Comparison of ENCODE assay signal across 20 cellular contexts in the genomic region with DNA sequence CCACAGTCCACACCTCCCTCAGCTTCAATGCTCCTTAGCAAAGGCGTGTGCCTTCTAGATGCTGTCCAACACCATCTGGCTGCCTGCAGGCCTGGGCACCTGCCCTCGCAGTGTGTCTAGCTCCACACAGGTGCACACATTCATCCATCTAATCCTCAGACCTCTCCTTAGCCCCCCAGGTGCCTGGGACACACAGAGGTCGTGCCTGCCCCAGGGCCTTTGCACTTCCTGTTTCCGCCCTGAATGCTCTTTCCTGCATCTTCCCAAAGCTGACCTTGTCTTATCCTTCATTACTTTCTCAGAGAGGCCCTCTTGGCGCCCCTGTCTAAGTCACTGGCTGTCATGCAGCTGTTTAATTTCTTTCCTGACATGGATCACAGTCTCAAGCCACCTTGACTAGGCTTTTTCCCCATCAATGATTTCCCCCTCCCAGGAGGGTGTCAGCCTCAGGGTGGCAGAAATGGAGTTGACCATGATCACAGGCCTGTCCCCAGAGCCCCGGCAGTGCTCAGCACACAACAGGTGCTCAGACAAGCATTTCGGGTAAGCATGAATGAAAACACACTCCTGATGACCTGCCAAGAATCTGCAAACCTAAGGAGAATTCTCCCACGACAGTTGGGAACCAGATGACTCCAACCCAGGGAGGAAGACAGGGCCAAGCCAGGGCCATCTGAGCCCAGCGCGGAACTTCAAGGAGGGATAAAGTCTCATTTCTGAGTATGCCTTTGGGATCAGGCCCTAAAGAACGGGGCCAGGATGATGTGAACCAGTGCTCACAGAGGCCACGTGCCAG.
"Had no signal": no experiment of that assay in that cellular context is flagged by ENCODE, and none has a peak within 500 bp of the region (broad histone marks: within the 10 kb centered on the region; RNA-seq: fewer than 3 reads in every experiment).

No MANE protein-coding gene starts in this region.

- ATAC-seq: activated CD8-positive, alpha-beta memory T cell treated with anti-CD3 and anti-CD28 coated beads, Interleukin-2, amount 10 ng/mL, durations not matched to agents 7 days and 5 days; left lung; naive thymus-derived CD4-positive, alpha-beta T cell; right cardiac atrium; stimulated activated naive CD8-positive, alpha-beta T cell treated with anti-CD3 and anti-CD28 coated beads, Interleukin-15, Interleukin-2, amounts not matched to agents 100 U/mL and 50 U/mL, for 24 hours had no signal

- H3K27ac Mint-ChIP-seq: activated CD8-positive, alpha-beta memory T cell treated with anti-CD3 and anti-CD28 coated beads, Interleukin-2, amount 10 ng/mL, durations not matched to agents 7 days and 5 days; naive thymus-derived CD4-positive, alpha-beta T cell; progenitor cell of endocrine pancreas; type B pancreatic cell had no signal

- H3K9me3 Mint-ChIP-seq: naive thymus-derived CD4-positive, alpha-beta T cell; type B pancreatic cell had no signal

- H3K4me1 Mint-ChIP-seq: activated CD8-positive, alpha-beta memory T cell treated with anti-CD3 and anti-CD28 coated beads, Interleukin-2, amount 10 ng/mL, durations not matched to agents 7 days and 5 days; naive thymus-derived CD4-positive, alpha-beta T cell had no signal

- H3K4me3 Mint-ChIP-seq: activated CD8-positive, alpha-beta memory T cell treated with anti-CD3 and anti-CD28 coated beads, Interleukin-2, amount 10 ng/mL, durations not matched to agents 7 days and 5 days; naive thymus-derived CD4-positive, alpha-beta T cell; type B pancreatic cell had no signal

- DNase-seq: activated CD4-positive, alpha-beta T cell treated with anti-CD3 and anti-CD28 coated beads for 1 hour; activated CD4-positive, alpha-beta T cell treated with anti-CD3 and anti-CD28 coated beads, Interleukin-2, amount 50 U/mL, for 48 hours; activated CD8-positive, alpha-beta memory T cell treated with anti-CD3 and anti-CD28 coated beads, Interleukin-2, amount 10 ng/mL, durations not matched to agents 7 days and 5 days; activated naive CD4-positive, alpha-beta T cell treated with anti-CD3 and anti-CD28 coated beads, Interleukin-2, amount 50 U/mL, for 16 hours; activated T-cell treated with anti-CD3 and anti-CD28 coated beads, Interleukin-2, amount 50 U/mL, for 1 hour; adrenal gland; islet precursor cell; left lung; naive thymus-derived CD4-positive, alpha-beta T cell; occipital lobe; right cardiac atrium; stimulated activated CD4-positive, alpha-beta T cell treated with anti-CD3 and anti-CD28 coated beads, Interleukin-4, amount 100 ng/mL, for 4 hours; stimulated activated CD8-positive, alpha-beta memory T cell treated with anti-CD3 and anti-CD28 coated beads, Interleukin-4, amount 100 ng/mL, for 48 hours; stimulated activated naive CD8-positive, alpha-beta T cell treated with anti-CD3 and anti-CD28 coated beads, Interleukin-15, Interleukin-2, amounts not matched to agents 100 U/mL and 50 U/mL, for 24 hours; T-helper 1 cell; T1000 had no signal

- H3K27me3 Mint-ChIP-seq: activated CD8-positive, alpha-beta memory T cell treated with anti-CD3 and anti-CD28 coated beads, Interleukin-2, amount 10 ng/mL, durations not matched to agents 7 days and 5 days; naive thymus-derived CD4-positive, alpha-beta T cell; progenitor cell of endocrine pancreas had no signal

- H3K36me3 Mint-ChIP-seq: activated CD8-positive, alpha-beta memory T cell treated with anti-CD3 and anti-CD28 coated beads, Interleukin-2, amount 10 ng/mL, durations not matched to agents 7 days and 5 days; naive thymus-derived CD4-positive, alpha-beta T cell; type B pancreatic cell had no signal

- FAIRE-seq: colon, endometrium had no signal
